In the genomic region with DNA sequence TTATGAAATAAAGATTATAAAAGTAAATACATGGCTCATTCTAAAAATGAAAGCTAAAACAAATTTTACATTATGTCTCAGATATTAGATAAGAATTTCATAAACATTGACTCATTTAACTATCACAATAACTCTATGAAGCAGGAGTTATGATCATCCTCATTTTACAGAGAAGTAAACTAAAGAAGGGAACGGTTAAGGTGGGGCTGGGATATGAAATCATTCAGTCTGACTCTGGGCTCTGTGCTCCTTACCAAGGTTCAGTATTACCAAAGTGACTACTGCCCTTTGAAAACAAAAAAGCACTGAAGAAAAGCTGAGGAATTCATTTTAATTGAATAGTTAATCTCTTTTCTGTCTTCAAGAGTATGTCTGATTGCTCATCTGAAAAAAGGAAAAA, we compare ENCODE assay signal across 21 cellular contexts. TPM values are rescaled to one million over a fixed set of nuclear protein-coding genes. Genes with fewer than 3 reads are reported as not detected.
DNase-seq lines count a peak whose midpoint lies in the region; ATAC-seq and TF ChIP-seq lines count a peak whose summit lies in the region.
"Had no signal": no experiment of that assay in that cellular context is flagged by ENCODE, and none has a peak within 500 bp of the region (broad histone marks: within the 10 kb centered on the region; RNA-seq: fewer than 3 reads in every experiment).

No MANE protein-coding gene starts in this region.

- peaks cover 2% of the 10 kb centered on the region; the same call in 1 of the 2 replicates for H3K36me3 ChIP-seq in IMR-90 (ENCODE audit: control insufficient read depth, insufficient read depth, low read length)
- H3K36me3 ChIP-seq in mesenchymal stem cell (ENCODE audit: control insufficient read depth in 1 of 2, insufficient read depth in 2 of 2, low read depth in 1 of 2, low read length in 2 of 2) = peaks cover 0 to 10% of the 10 kb centered on the region in 2 experiments
- H3K36me3 ChIP-seq: HAP-1 had no signal

- H4K8ac ChIP-seq in IMR-90 (ENCODE audit: low read depth in 2 of 2, low read length in 2 of 2) (no peak overlapping the region), mesenchymal stem cell (ENCODE audit: low read length) (no peak overlapping the region)

- peak overlapping the region; percentile 73 for H3K27ac Mint-ChIP-seq in chondrocyte (ENCODE audit: unreplicated experiment)
- peak overlapping the region; percentile 42 for H3K27ac Mint-ChIP-seq in progenitor cell of endocrine pancreas
- H3K27ac Mint-ChIP-seq in nephron progenitor cell = no peak overlapping the region
- H3K27ac Mint-ChIP-seq: CD4-positive, alpha-beta T cell had no signal

- no peak overlapping the region for H3K56ac ChIP-seq in IMR-90 (ENCODE audit: extremely low read depth, insufficient read depth, low read length)

- ATAC-seq in IMR-90 (ENCODE audit: low read depth) = peak; percentile 32; the same call in 1 of the 2 replicates
- ATAC-seq in HG02884 (IDR thresholded peaks at IDR 0.05; ENCODE audit: unreplicated experiment) = no peak
- ATAC-seq: A549 had no signal

- dilution Hi-C loops in IMR-90 (cut with HindIII; ENCODE audit: low sequenced_read_pairs, unreplicated experiment) = no loop called here

- no peak overlapping the region for H2BK20ac ChIP-seq in IMR-90 (ENCODE audit: low read depth, low read length)

- H3K23ac ChIP-seq in IMR-90 (ENCODE audit: low read depth, low read length) = no peak overlapping the region
- H3K23ac ChIP-seq in mesenchymal stem cell (ENCODE audit: low read length in 2 of 2) = no peak overlapping the region

- H3K4me1 Mint-ChIP-seq in chondrocyte (ENCODE audit: low read depth) (peaks cover 42% of the 10 kb centered on the region), progenitor cell of endocrine pancreas (ENCODE audit: low read depth) (peaks cover 23% of the 10 kb centered on the region), nephron progenitor cell (peaks cover 51% of the 10 kb centered on the region)

- peaks cover 6% of the 10 kb centered on the region for H3K9me1 ChIP-seq in IMR-90 (ENCODE audit: insufficient read depth, low read length)

- no peak overlapping the region for H2AK9ac ChIP-seq in IMR-90 (replicated peaks; ENCODE audit: low read depth, low read length, poor library complexity)

- H3K14ac ChIP-seq in IMR-90 (replicated peaks; ENCODE audit: low read depth, low read length) = no peak overlapping the region
- no peak overlapping the region for H3K14ac ChIP-seq in mesenchymal stem cell (ENCODE audit: low read length in 2 of 2)

- intact Hi-C loops in IMR-90 (cut with micrococcal nuclease) = no loop called here

- peaks cover 4% of the 10 kb centered on the region for H3K36me3 Mint-ChIP-seq in chondrocyte (ENCODE audit: low read depth)
- H3K36me3 Mint-ChIP-seq in progenitor cell of endocrine pancreas (ENCODE audit: insufficient read depth) = peaks cover 4% of the 10 kb centered on the region
- H3K36me3 Mint-ChIP-seq in nephron progenitor cell (ENCODE audit: low read depth) = no peaks in the 10 kb centered on the region

- no peaks in the 10 kb centered on the region for H4K20me1 ChIP-seq in IMR-90 (ENCODE audit: insufficient read depth, low read length)

- H4K91ac ChIP-seq in IMR-90 (ENCODE audit: insufficient read depth, low read depth, low read length) (no peak overlapping the region), mesenchymal stem cell (ENCODE audit: low read length) (no peak overlapping the region)

- H2AFZ ChIP-seq in IMR-90 (replicated peaks; ENCODE audit: low read length, poor library complexity) (no peak overlapping the region), mesenchymal stem cell (ENCODE audit: low read depth, low read length) (no peak overlapping the region)
- H2AFZ ChIP-seq: GM23248 had no signal

- POLR2A ChIA-PET in IMR-90 (lab: Charles Lee; ENCODE audit: unreplicated experiment) = interaction anchor here (0.7 kb wide), 1 partner anchor 183 kb away, joined by 3 read pairs; no protein-coding TSS in a partner anchor

- no peaks in the 10 kb centered on the region for H3K9me3 Mint-ChIP-seq in chondrocyte (ENCODE audit: low read depth)
- no peaks in the 10 kb centered on the region for H3K9me3 Mint-ChIP-seq in progenitor cell of endocrine pancreas (ENCODE audit: low read depth)
- H3K9me3 Mint-ChIP-seq in nephron progenitor cell = no peaks in the 10 kb centered on the region
- H3K9me3 Mint-ChIP-seq: CD4-positive, alpha-beta T cell had no signal

- TF ChIP-seq CTCF in IMR-90 (conservative IDR thresholded peaks at IDR 0.05; ENCODE audit: low read depth, low read length) (no peak), chondrocyte (IDR thresholded peaks at IDR 0.05) (no peak), progenitor cell of endocrine pancreas (IDR thresholded peaks at IDR 0.05; ENCODE audit: unreplicated experiment) (no peak), nephron progenitor cell (IDR thresholded peaks at IDR 0.05) (no peak)

- BruUV-seq in IMR-90 (replicated peaks; lab: Mats Ljungman, UMichigan) = no TSS peak

- H3K27me3 ChIP-seq in IMR-90 (ENCODE audit: control insufficient read depth, insufficient read depth, low read length) = no peaks in the 10 kb centered on the region
- H3K27me3 ChIP-seq in mesenchymal stem cell (ENCODE audit: control insufficient read depth in 1 of 2, insufficient read depth in 1 of 2, low read length in 2 of 2) = no peaks in the 10 kb centered on the region

- CTCF ChIA-PET in IMR-90 (lab: Yijun Ruan, JAX) = interaction anchor here (1.6 kb wide), 1 partner anchor 8 kb away, joined by 3 read pairs; no protein-coding TSS in a partner anchor

- H3K18ac ChIP-seq in IMR-90 (ENCODE audit: low read depth, low read length) = no peak overlapping the region
- no peak overlapping the region for H3K18ac ChIP-seq in mesenchymal stem cell (ENCODE audit: low read depth in 1 of 2, low read length in 2 of 2)

- TF ChIP-seq RAD21 in IMR-90 (IDR thresholded peaks at IDR 0.05; ENCODE audit: low read length) = no peak

- H4K5ac ChIP-seq in IMR-90 (ENCODE audit: low read depth, low read length) = no peak overlapping the region

- H2BK5ac ChIP-seq in IMR-90 (ENCODE audit: low read depth, low read length, poor library complexity, severe bottlenecking) (no peak overlapping the region), mesenchymal stem cell (ENCODE audit: low read depth, low read length, poor library complexity, severe bottlenecking) (no peak overlapping the region)

- no peak overlapping the region for H3K4me2 ChIP-seq in IMR-90 (ENCODE audit: low read depth, low read length)
- no peak overlapping the region for H3K4me2 ChIP-seq in mesenchymal stem cell (ENCODE audit: low read length, poor library complexity, severe bottlenecking)
- H3K4me2 ChIP-seq: A549 had no signal

- no peak for TF ChIP-seq POLR2A in IMR-90 (IDR thresholded peaks at IDR 0.05; ENCODE audit: low read depth, low read length)

- H2BK15ac ChIP-seq in IMR-90 (ENCODE audit: low read depth, low read length) (no peak overlapping the region), mesenchymal stem cell (ENCODE audit: low read depth, poor library complexity, severe bottlenecking) (no peak overlapping the region)

- H3K4me3 ChIP-seq in IMR-90 (ENCODE audit: insufficient read depth, low read depth, low read length) (no peak overlapping the region), mesenchymal stem cell (ENCODE audit: insufficient read depth in 1 of 2, low read depth in 1 of 2, low read length in 2 of 2) (no peak overlapping the region)
- H3K4me3 ChIP-seq: A549, GM23248, HAP-1 had no signal

- in situ Hi-C loops in IMR-90 (cut with MboI; ENCODE audit: low sequenced_read_pairs) = no loop called here

- peaks cover 8% of the 10 kb centered on the region for H3K4me1 ChIP-seq in IMR-90 (ENCODE audit: control insufficient read depth, insufficient read depth, low read length)
- H3K4me1 ChIP-seq in mesenchymal stem cell (ENCODE audit: control insufficient read depth, insufficient read depth, low read depth, low read length) = peaks cover 7% of the 10 kb centered on the region
- H3K4me1 ChIP-seq: A549 had no signal

- H3K4ac ChIP-seq in IMR-90 (ENCODE audit: low read depth, low read length) (no peak overlapping the region), mesenchymal stem cell (ENCODE audit: low read depth in 1 of 2, low read length in 2 of 2) (no peak overlapping the region)

- H3K4me3 Mint-ChIP-seq in chondrocyte (ENCODE audit: unreplicated experiment) (no peak overlapping the region), progenitor cell of endocrine pancreas (ENCODE audit: low read depth) (no peak overlapping the region), nephron progenitor cell (no peak overlapping the region)
- H3K4me3 Mint-ChIP-seq: CD4-positive, alpha-beta T cell had no signal

- H2BK12ac ChIP-seq in mesenchymal stem cell (ENCODE audit: low read length in 2 of 2) = no peak overlapping the region

- DNase-seq in IMR-90 = no peak
- no peak for DNase-seq in chondrocyte (ENCODE audit: low spot score)
- no peak for DNase-seq in mesenchymal stem cell
- DNase-seq in progenitor cell of endocrine pancreas (ENCODE audit: low spot score, unreplicated experiment) = no peak
- DNase-seq in cerebellum (ENCODE audit: low spot score) = no peak
- no peak for DNase-seq in nephron progenitor cell
- DNase-seq in kidney tubule cell (ENCODE audit: low spot score) = no peak
- DNase-seq: Caco-2; CD4-positive, alpha-beta T cell; GF-D8; GM23248; NCI-H1105; NCI-H2081; NCI-H2171 treated with DMSO at 0.1 percent for 48 hours; NCI-H748 treated with DMSO at 0.1 percent for 48 hours; NK-92 treated with Interleukin-12 subunit alpha and Interleukin-12 subunit beta, amount 100 ng/mL, for 24 hours; SIG-M5 had no signal

- WGBS in IMR-90 (ENCODE audit: extremely low coverage in 2 of 2, insufficient read length in 1 of 2), 2 experiments = no CpG with 5 or more reads among the region's 1 CpG
- WGBS in mesenchymal stem cell = 100% methylated on average over 1 of the region's 1 CpG

- no peaks in the 10 kb centered on the region for H3K27me3 Mint-ChIP-seq in chondrocyte (ENCODE audit: low read depth)
- H3K27me3 Mint-ChIP-seq in progenitor cell of endocrine pancreas = no peaks in the 10 kb centered on the region
- no peaks in the 10 kb centered on the region for H3K27me3 Mint-ChIP-seq in nephron progenitor cell (ENCODE audit: low read depth, poor library complexity)
- H3K27me3 Mint-ChIP-seq: CD4-positive, alpha-beta T cell had no signal

- H3K79me1 ChIP-seq in IMR-90 (ENCODE audit: low read depth in 1 of 2, low read length in 2 of 2) = no peaks in the 10 kb centered on the region; a peak in 2 of 4 replicates
- no peaks in the 10 kb centered on the region for H3K79me1 ChIP-seq in mesenchymal stem cell (replicated peaks; ENCODE audit: low read length, poor library complexity, severe bottlenecking)

- H2AK5ac ChIP-seq in IMR-90 (ENCODE audit: low read depth, low read length) (no peak overlapping the region), mesenchymal stem cell (ENCODE audit: low read length, severe bottlenecking) (no peak overlapping the region)

- no peak overlapping the region for H3K9ac ChIP-seq in IMR-90 (ENCODE audit: low read depth, low read length)
- peak overlapping the region; percentile 69 for H3K9ac ChIP-seq in mesenchymal stem cell (ENCODE audit: low read length)
- H3K9ac ChIP-seq: GM23248 had no signal

- H2BK120ac ChIP-seq in IMR-90 (ENCODE audit: low read depth, low read length) = no peak overlapping the region
- no peak overlapping the region for H2BK120ac ChIP-seq in mesenchymal stem cell (ENCODE audit: low read depth, low read length)

- H3K27ac ChIP-seq in IMR-90 (ENCODE audit: insufficient read depth, low read length) (no peak overlapping the region), mesenchymal stem cell (ENCODE audit: low read length, poor library complexity, severe bottlenecking) (peak overlapping the region; percentile 54)
- H3K27ac ChIP-seq: A549, GM23248, RWPE1 had no signal

- no peaks in the 10 kb centered on the region for H3K9me3 ChIP-seq in IMR-90 (ENCODE audit: control insufficient read depth, insufficient read depth, low read length)
- H3K9me3 ChIP-seq in mesenchymal stem cell (ENCODE audit: control insufficient read depth, low read length) = no peaks in the 10 kb centered on the region
- H3K9me3 ChIP-seq: A549, Caco-2, HAP-1 had no signal

RNA-seq across cellular contexts. Expression of a gene that starts 22.1 kb away (rescaled TPM):
- total RNA-seq in IMR-90 (2012; rRNA removed) (0.54 and 0.83 TPM in 2 replicates), chondrocyte (0.89 to 1.0 TPM (median 0.92 TPM) in 3 replicates), progenitor cell of endocrine pancreas (0.98 and 1.5 TPM in 2 replicates), cerebellum (7.8 TPM)
- polyA plus RNA-seq in IMR-90 (2012; rRNA removed) = 0.10 and 0.19 TPM in 2 replicates
- polyA plus RNA-seq in IMR-90 (2012; cell fraction: cytosol; rRNA removed) = 0.02 and 0.08 TPM in 2 replicates
- polyA plus RNA-seq in IMR-90 (2012; cell fraction: nucleus; rRNA removed; ENCODE audit: low replicate concordance) = 0.21 and 1.1 TPM in 2 replicates
- polyA plus RNA-seq in mesenchymal stem cell (2013, experiment 1 of 2) = 1.2 TPM
- 0.86 TPM for polyA plus RNA-seq in mesenchymal stem cell (2013, experiment 2 of 2)

RNA-seq across cellular contexts. Expression of a gene that starts 49.8 kb away (rescaled TPM):
- total RNA-seq in IMR-90 (2012; rRNA removed) = 4.7 and 6.7 TPM in 2 replicates
- polyA plus RNA-seq in IMR-90 (2012; rRNA removed) = 2.1 and 2.2 TPM in 2 replicates
- 0.90 and 4.7 TPM in 2 replicates for polyA plus RNA-seq in IMR-90 (2012; cell fraction: cytosol; rRNA removed)
- polyA plus RNA-seq in IMR-90 (2012; cell fraction: nucleus; rRNA removed; ENCODE audit: low replicate concordance) = 0.49 and 4.0 TPM in 2 replicates
- 3.1 to 6.4 TPM (median 4.7 TPM) in 3 replicates for total RNA-seq in chondrocyte
- polyA plus RNA-seq in mesenchymal stem cell (2013, experiment 1 of 2) = 4.6 TPM
- 4.0 TPM for polyA plus RNA-seq in mesenchymal stem cell (2013, experiment 2 of 2)
- total RNA-seq in progenitor cell of endocrine pancreas = 10.4 and 14.3 TPM in 2 replicates
- 36.7 TPM for total RNA-seq in cerebellum
